In genomic region chr10:34905200-34905927, GRCh38 we compare ENCODE assay signal across 16 cellular contexts.
DNase-seq lines count a peak whose midpoint lies in the region; ATAC-seq, FAIRE-seq and TF ChIP-seq lines count a peak whose summit lies in the region.
"Had no signal": no experiment of that assay in that cellular context is flagged by ENCODE, and none has a peak within 500 bp of the region (broad histone marks: within the 10 kb centered on the region; RNA-seq: fewer than 3 reads in every experiment).

No MANE protein-coding gene starts in this region.

- peak overlapping the region; percentile 21 for H3K27ac ChIP-seq in mammary epithelial cell (ENCODE audit: insufficient read depth, low read depth, low read length)
- peak overlapping the region; percentile 22 for H3K27ac ChIP-seq in keratinocyte (ENCODE audit: control insufficient read depth, insufficient read depth, low read length)
- H3K27ac ChIP-seq in sigmoid colon = no peak overlapping the region
- H3K27ac ChIP-seq: body of pancreas had no signal

- H3K4me1 ChIP-seq in mammary epithelial cell (ENCODE audit: insufficient read depth, low read length) = peaks cover 23% of the 10 kb centered on the region
- H3K4me1 ChIP-seq in keratinocyte (ENCODE audit: control insufficient read depth, extremely low read depth, insufficient read depth, low read length) = peaks cover 18% of the 10 kb centered on the region
- peaks cover 0 to 26% (median 11%) of the 10 kb centered on the region in 4 donors for H3K4me1 ChIP-seq in sigmoid colon
- H3K4me1 ChIP-seq: body of pancreas had no signal

- BruUV-seq in mammary epithelial cell (replicated peaks; lab: Mats Ljungman, UMichigan) = no TSS peak

- H3K9me1 ChIP-seq in keratinocyte (ENCODE audit: control insufficient read depth, extremely low read depth, insufficient read depth, low read length) = no peaks in the 10 kb centered on the region

- H3K4me2 ChIP-seq in mammary epithelial cell (ENCODE audit: insufficient read depth, low read depth, low read length) (peak overlapping the region; percentile 68), keratinocyte (ENCODE audit: control insufficient read depth, extremely low read depth, insufficient read depth, low read depth, low read length) (peak overlapping the region; percentile 75)

- H4K20me1 ChIP-seq in mammary epithelial cell (ENCODE audit: insufficient read depth, low read length) (no peaks in the 10 kb centered on the region), keratinocyte (ENCODE audit: control insufficient read depth, extremely low read depth, insufficient read depth, low read length) (no peaks in the 10 kb centered on the region)

- CTCF ChIA-PET in mammary epithelial cell (lab: Charles Lee; ENCODE audit: low non-redundant PET) = interaction anchor here (0.6 to 0.7 kb wide), 3 partner anchors 36 to 181 kb away, joined by 3 to 5 read pairs (median 3); no protein-coding TSS in a partner anchor

- H3K79me2 ChIP-seq in mammary epithelial cell (ENCODE audit: insufficient read depth, low read length) = no peaks in the 10 kb centered on the region
- no peaks in the 10 kb centered on the region for H3K79me2 ChIP-seq in keratinocyte (ENCODE audit: control insufficient read depth, insufficient read depth, low read length)

- in situ Hi-C loops in mammary epithelial cell (cut with MboI; ENCODE audit: low sequenced_read_pairs in 2 of 2) = no loop called here

- no peak for ATAC-seq in HG02852 (IDR thresholded peaks at IDR 0.05; ENCODE audit: unreplicated experiment)
- no peak for ATAC-seq in GM19455 (IDR thresholded peaks at IDR 0.05; ENCODE audit: unreplicated experiment)
- ATAC-seq: body of pancreas; natural killer cell treated with Interleukin-12 subunit alpha and Interleukin-12 subunit beta and Interleukin-15 and Interleukin-18, amount 100 ng/mL, for 72 hours; stimulated activated effector memory CD8-positive, alpha-beta T cell treated with anti-CD3 and anti-CD28 coated beads, Interleukin-12 subunit alpha, Interleukin-12 subunit beta, amount 100 ng/mL, for 72 hours had no signal

- no peak for DNase-seq in mammary epithelial cell
- DNase-seq in keratinocyte (ENCODE audit: low read depth, low spot score) = no peak
- peak; percentile 45 for DNase-seq in sigmoid colon
- DNase-seq in Ammon's horn (ENCODE audit: low spot score) = no peak
- no peak for DNase-seq in NCI-H1105 (lab: John Stamatoyannopoulos, UW)
- DNase-seq: activated CD8-positive, alpha-beta memory T cell treated with anti-CD3 and anti-CD28 coated beads for 24 hours; activated naive CD8-positive, alpha-beta T cell treated with anti-CD3 and anti-CD28 coated beads for 36 hours; T-helper 2 cell had no signal

- TF ChIP-seq EP300 in Ishikawa (IDR thresholded peaks at IDR 0.05; ENCODE audit: borderline replicate concordance) (no peak), sigmoid colon (IDR thresholded peaks at IDR 0.05) (no peak)

- H3K36me3 ChIP-seq in mammary epithelial cell (ENCODE audit: insufficient read depth, low read length) (no peaks in the 10 kb centered on the region), keratinocyte (ENCODE audit: control insufficient read depth in 2 of 2, extremely low read depth in 1 of 2, insufficient read depth in 2 of 2, low read length in 2 of 2) (no peaks in the 10 kb centered on the region), sigmoid colon (no peaks in the 10 kb centered on the region)
- H3K36me3 ChIP-seq: tibial nerve had no signal

- 38% methylated on average over 9 of the region's 9 CpGs for WGBS in mammary epithelial cell (ENCODE audit: low coverage, missing lambda C conversion rate)
- WGBS in sigmoid colon, 2 donors = 75 to 80% methylated on average over 9 of the region's 9 CpGs

- H3K9me3 ChIP-seq in mammary epithelial cell (replicated peaks; ENCODE audit: insufficient read depth, low read length) (no peaks in the 10 kb centered on the region), keratinocyte (ENCODE audit: control insufficient read depth, low read depth, low read length) (no peaks in the 10 kb centered on the region), sigmoid colon (no peaks in the 10 kb centered on the region)
- H3K9me3 ChIP-seq: body of pancreas, tibial nerve had no signal

- TF ChIP-seq POLR2A in sigmoid colon (IDR thresholded peaks at IDR 0.05) = no peak

- H3K9ac ChIP-seq in mammary epithelial cell (ENCODE audit: insufficient read depth, low read length) (peak overlapping the region; percentile 26), keratinocyte (ENCODE audit: control insufficient read depth, extremely low read depth, insufficient read depth, low read length) (no peak overlapping the region)

- H3K27me3 ChIP-seq in mammary epithelial cell (ENCODE audit: insufficient read depth, low read length) (no peaks in the 10 kb centered on the region), keratinocyte (ENCODE audit: control insufficient read depth, extremely low read depth, insufficient read depth, low read length) (no peaks in the 10 kb centered on the region), sigmoid colon (no peaks in the 10 kb centered on the region)
- H3K27me3 ChIP-seq: body of pancreas, tibial nerve had no signal

- intact Hi-C loops in mammary epithelial cell (cut with micrococcal nuclease) (no loop called here), sigmoid colon (cut with DNase I) (no loop called here)

- H2AFZ ChIP-seq in mammary epithelial cell (ENCODE audit: low read depth, low read length) (peak overlapping the region; percentile 89), keratinocyte (ENCODE audit: control insufficient read depth, low read length) (peak overlapping the region; percentile 72)

- no peak overlapping the region for H3K4me3 ChIP-seq in mammary epithelial cell (replicated peaks in 1 of 3; ENCODE audit: insufficient read depth in 1 of 3, low read depth in 2 of 3, low read length in 3 of 3)
- peak overlapping the region in 2 of 3 experiments; percentile 24 to 35 for H3K4me3 ChIP-seq in keratinocyte (ENCODE audit: control insufficient read depth in 2 of 3, extremely low read depth in 1 of 3, insufficient read depth in 2 of 3, low read depth in 1 of 3, low read length in 3 of 3)
- no peak overlapping the region for H3K4me3 ChIP-seq in sigmoid colon
- H3K4me3 ChIP-seq: body of pancreas, lung, tibial nerve had no signal

- FAIRE-seq in keratinocyte (lab: Jason Lieb, UNC) = peak; percentile 63

- TF ChIP-seq CTCF in mammary epithelial cell (conservative IDR thresholded peaks at IDR 0.05 in 1 of 2, IDR thresholded peaks at IDR 0.05 in 1 of 2; ENCODE audit: extremely low read depth in 1 of 2, insufficient read depth in 1 of 2, low read depth in 1 of 2, low read length in 2 of 2) = no peak
- TF ChIP-seq CTCF in keratinocyte (optimal IDR thresholded peaks at IDR 0.05 in 1 of 3, IDR thresholded peaks at IDR 0.05 in 1 of 3, conservative IDR thresholded peaks at IDR 0.05 in 1 of 3; ENCODE audit: extremely low read depth in 1 of 3, insufficient read depth in 2 of 3, low read length in 3 of 3) = peak in 1 of 3 experiments; percentile 4
- no peak for TF ChIP-seq CTCF in sigmoid colon (IDR thresholded peaks at IDR 0.05)

- dilution Hi-C loops in mammary epithelial cell (cut with HindIII; ENCODE audit: low sequenced_read_pairs) = loop anchor here (5.0 kb wide), 3 partner anchors 52 to 238 kb away; no protein-coding TSS in a partner anchor
- dilution Hi-C loops in keratinocyte (cut with MboI; ENCODE audit: extremely low pct_ligation_motif_present, low sequenced_read_pairs) = no loop called here

- peak; percentile 20; the same call in 1 of the 2 replicates for TF ChIP-seq RAD21 in Ishikawa (IDR thresholded peaks at IDR 0.05; ENCODE audit: low read depth)

TF ChIP-seq in Ishikawa, 13 proteins besides CTCF, POLR2A, EP300 and RAD21:
- TF ChIP-seq TEAD4 (IDR thresholded peaks at IDR 0.05) (no peak), EGR1 (IDR thresholded peaks at IDR 0.05) (no peak), NFIC (IDR thresholded peaks at IDR 0.05) (no peak), CREB1 (IDR thresholded peaks at IDR 0.05; ENCODE audit: low read depth) (no peak), TCF12 (IDR thresholded peaks at IDR 0.05; ENCODE audit: low read depth) (no peak)

Comparison
In these comparisons a context has a peak if more than half of its experiments do, and no peak if none do; other contexts are left out.
1. H3K27ac ChIP-seq: peak in mammary epithelial cell (single experiment) and keratinocyte (single experiment); none in sigmoid colon (0 of 4).
2. H3K4me3 ChIP-seq: peak in keratinocyte (2 of 3); none in mammary epithelial cell (0 of 3) and sigmoid colon (0 of 4).